Comparison of ENCODE assay signal across 1 cellular context in the genomic region with DNA sequence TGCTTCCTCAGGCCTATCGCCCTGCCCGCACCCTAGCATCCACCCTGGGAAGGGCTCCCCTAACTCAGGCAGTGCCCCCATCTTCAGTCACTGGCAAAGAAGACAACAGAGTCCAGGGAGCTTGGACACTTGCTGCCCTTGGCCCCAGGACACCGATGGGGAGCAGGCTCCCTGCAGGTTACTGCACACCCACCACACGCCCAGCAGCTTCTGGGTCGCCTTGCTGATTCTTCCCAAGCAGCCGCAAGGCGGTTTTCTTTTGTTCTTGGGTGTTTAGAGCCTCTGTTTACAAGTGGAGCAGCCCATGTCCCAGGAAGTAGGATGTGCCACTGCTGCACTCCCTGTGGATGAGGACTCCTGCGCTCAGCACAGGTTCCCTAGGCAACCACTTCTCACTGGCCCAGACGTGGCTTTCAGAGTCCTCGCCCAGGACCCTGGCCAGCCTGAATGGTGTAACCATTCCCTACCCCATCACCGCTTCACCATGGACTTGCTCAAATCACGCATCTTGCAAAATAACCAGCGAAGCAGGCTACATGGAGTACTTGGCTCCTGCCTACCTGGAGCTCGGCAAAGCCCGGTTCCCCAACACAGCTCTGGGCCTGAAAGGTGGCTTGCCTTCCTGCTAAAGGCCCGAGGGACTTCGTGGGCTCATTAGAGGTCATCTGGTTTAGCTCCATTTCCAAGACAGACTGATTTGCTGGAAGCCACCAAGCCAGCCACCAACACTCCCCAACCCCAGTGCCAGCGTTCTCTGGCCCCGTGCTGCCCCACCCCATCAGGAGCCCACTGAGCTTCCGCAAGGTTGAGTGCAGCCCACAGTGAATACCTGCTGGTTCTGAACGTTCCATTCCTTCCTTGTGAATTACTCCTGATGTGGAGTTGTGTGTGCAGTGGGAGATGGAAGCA.
TF ChIP-seq lines count a peak whose summit lies in the region.

No MANE protein-coding gene starts in this region.

TF ChIP-seq in H1, 55 proteins besides CTCF, POLR2A, EP300 and RAD21:
- TF ChIP-seq, protein P1, sequence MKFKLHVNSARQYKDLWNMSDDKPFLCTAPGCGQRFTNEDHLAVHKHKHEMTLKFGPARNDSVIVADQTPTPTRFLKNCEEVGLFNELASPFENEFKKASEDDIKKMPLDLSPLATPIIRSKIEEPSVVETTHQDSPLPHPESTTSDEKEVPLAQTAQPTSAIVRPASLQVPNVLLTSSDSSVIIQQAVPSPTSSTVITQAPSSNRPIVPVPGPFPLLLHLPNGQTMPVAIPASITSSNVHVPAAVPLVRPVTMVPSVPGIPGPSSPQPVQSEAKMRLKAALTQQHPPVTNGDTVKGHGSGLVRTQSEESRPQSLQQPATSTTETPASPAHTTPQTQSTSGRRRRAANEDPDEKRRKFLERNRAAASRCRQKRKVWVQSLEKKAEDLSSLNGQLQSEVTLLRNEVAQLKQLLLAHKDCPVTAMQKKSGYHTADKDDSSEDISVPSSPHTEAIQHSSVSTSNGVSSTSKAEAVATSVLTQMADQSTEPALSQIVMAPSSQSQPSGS (IDR thresholded peaks at IDR 0.05; ENCODE audit: low read length) = no peak
- TF ChIP-seq SIX5 (IDR thresholded peaks at IDR 0.05; ENCODE audit: low read depth, low read length) (no peak), KDM5A (IDR thresholded peaks at IDR 0.05; ENCODE audit: low read length) (no peak)
